In genomic region chr7:47407136-47407535, GRCh38 we compare ENCODE assay signal across 20 cellular contexts.
DNase-seq lines count a peak whose midpoint lies in the region; ATAC-seq and TF ChIP-seq lines count a peak whose summit lies in the region.
"Had no signal": no experiment of that assay in that cellular context is flagged by ENCODE, and none has a peak within 500 bp of the region (broad histone marks: within the 10 kb centered on the region; RNA-seq: fewer than 3 reads in every experiment).

No MANE protein-coding gene starts in this region.

- POLR2A ChIA-PET in CD8-positive, alpha-beta T cell (lab: Charles Lee), result no interaction called here

- H3K36me3 Mint-ChIP-seq in chondrocyte (ENCODE audit: low read depth), result peaks cover 52% of the 10 kb centered on the region
- H3K36me3 Mint-ChIP-seq in CD8-positive, alpha-beta T cell, result no peaks in the 10 kb centered on the region
- H3K36me3 Mint-ChIP-seq: CD8-positive, alpha-beta memory T cell had no signal

- CTCF ChIA-PET in CD8-positive, alpha-beta T cell (lab: Charles Lee), result no interaction called here

- no peak overlapping the region for H3K4me3 Mint-ChIP-seq in chondrocyte (ENCODE audit: unreplicated experiment)
- no peak overlapping the region for H3K4me3 Mint-ChIP-seq in CD8-positive, alpha-beta T cell
- H3K4me3 Mint-ChIP-seq: activated T-helper 17 cell treated with anti-CD3 and anti-CD28 coated beads, Interleukin-2, amount 50 U/mL, for 72 hours; CD8-positive, alpha-beta memory T cell; stimulated activated memory B cell treated with anti-CD40 and anti-IgM and Interleukin-4, amounts not matched to agents 10 μg/mL and 1 μg/mL and 100 μg/mL, for 72 hours had no signal

- no peaks in the 10 kb centered on the region for H3K27me3 Mint-ChIP-seq in chondrocyte (ENCODE audit: low read depth)
- no peaks in the 10 kb centered on the region for H3K27me3 Mint-ChIP-seq in CD8-positive, alpha-beta T cell (ENCODE audit: low read depth)
- H3K27me3 Mint-ChIP-seq: activated T-helper 17 cell treated with anti-CD3 and anti-CD28 coated beads, Interleukin-2, amount 50 U/mL, for 72 hours; stimulated activated memory B cell treated with anti-CD40 and anti-IgM and Interleukin-4, amounts not matched to agents 10 μg/mL and 1 μg/mL and 100 μg/mL, for 72 hours had no signal

- no peak for ATAC-seq in CD8-positive, alpha-beta T cell
- no peak for ATAC-seq in GM19463 (IDR thresholded peaks at IDR 0.05; ENCODE audit: unreplicated experiment)
- ATAC-seq: activated T-helper 17 cell treated with anti-CD3 and anti-CD28 coated beads, Interleukin-2, amount 50 U/mL, for 72 hours; stimulated activated memory B cell treated with anti-CD40 and anti-IgM and Interleukin-4, amounts not matched to agents 10 μg/mL and 1 μg/mL and 100 μg/mL, for 72 hours had no signal

- intact Hi-C loops in CD8-positive, alpha-beta T cell (cut with DNase I, micrococcal nuclease), result no loop called here

- H3K27ac Mint-ChIP-seq in chondrocyte (ENCODE audit: unreplicated experiment), result peak overlapping the region; percentile 86
- no peak overlapping the region for H3K27ac Mint-ChIP-seq in CD8-positive, alpha-beta T cell
- H3K27ac Mint-ChIP-seq: activated T-helper 17 cell treated with anti-CD3 and anti-CD28 coated beads, Interleukin-2, amount 50 U/mL, for 72 hours; CD8-positive, alpha-beta memory T cell; stimulated activated memory B cell treated with anti-CD40 and anti-IgM and Interleukin-4, amounts not matched to agents 10 μg/mL and 1 μg/mL and 100 μg/mL, for 72 hours had no signal

- H3K9me3 Mint-ChIP-seq in chondrocyte (ENCODE audit: low read depth), result no peaks in the 10 kb centered on the region
- no peaks in the 10 kb centered on the region for H3K9me3 Mint-ChIP-seq in CD8-positive, alpha-beta T cell
- H3K9me3 Mint-ChIP-seq: activated T-helper 17 cell treated with anti-CD3 and anti-CD28 coated beads, Interleukin-2, amount 50 U/mL, for 72 hours; stimulated activated memory B cell treated with anti-CD40 and anti-IgM and Interleukin-4, amounts not matched to agents 10 μg/mL and 1 μg/mL and 100 μg/mL, for 72 hours had no signal

- H3K36me3 ChIP-seq in muscle layer of colon (ENCODE audit: insufficient read depth, low read length) (no peaks in the 10 kb centered on the region), subcutaneous abdominal adipose tissue (ENCODE audit: control insufficient read depth in 5 of 5, insufficient read depth in 5 of 5, low read length in 5 of 5) (peaks cover 8 to 76% (median 35%) of the 10 kb centered on the region in 5 donors)
- H3K36me3 ChIP-seq in CD8-positive, alpha-beta T cell (ENCODE audit: insufficient read depth, low read length), result no peaks in the 10 kb centered on the region

- no peaks in the 10 kb centered on the region for H3K9me3 ChIP-seq in muscle layer of colon (ENCODE audit: low read length)
- no peaks in the 10 kb centered on the region for H3K9me3 ChIP-seq in subcutaneous abdominal adipose tissue (ENCODE audit: control insufficient read depth in 5 of 5, low read length in 5 of 5)
- H3K9me3 ChIP-seq in CD8-positive, alpha-beta T cell (ENCODE audit: low read length), result no peaks in the 10 kb centered on the region
- H3K9me3 ChIP-seq: mucosa of descending colon, right lobe of liver had no signal

- H3K27me3 ChIP-seq in muscle layer of colon (ENCODE audit: control insufficient read depth in 1 of 2, insufficient read depth in 2 of 2, low read length in 2 of 2) (no peaks in the 10 kb centered on the region), subcutaneous abdominal adipose tissue (ENCODE audit: control insufficient read depth in 5 of 5, insufficient read depth in 4 of 5, low read length in 5 of 5) (no peaks in the 10 kb centered on the region)
- no peaks in the 10 kb centered on the region for H3K27me3 ChIP-seq in CD8-positive, alpha-beta T cell (ENCODE audit: insufficient read depth, low read length)
- H3K27me3 ChIP-seq: right lobe of liver had no signal

- peaks cover 62% of the 10 kb centered on the region for H3K4me1 Mint-ChIP-seq in chondrocyte (ENCODE audit: low read depth)
- peaks cover 15% of the 10 kb centered on the region for H3K4me1 Mint-ChIP-seq in CD8-positive, alpha-beta T cell (ENCODE audit: low read depth)
- H3K4me1 Mint-ChIP-seq: activated T-helper 17 cell treated with anti-CD3 and anti-CD28 coated beads, Interleukin-2, amount 50 U/mL, for 72 hours; CD8-positive, alpha-beta memory T cell; stimulated activated memory B cell treated with anti-CD40 and anti-IgM and Interleukin-4, amounts not matched to agents 10 μg/mL and 1 μg/mL and 100 μg/mL, for 72 hours had no signal

- no peak overlapping the region for H3K9ac ChIP-seq in muscle layer of colon (ENCODE audit: low read length)
- H3K9ac ChIP-seq in subcutaneous abdominal adipose tissue (ENCODE audit: low read length in 5 of 5), result no peak overlapping the region

- TF ChIP-seq CTCF in C4-2B (conservative IDR thresholded peaks at IDR 0.05) (no peak), chondrocyte (IDR thresholded peaks at IDR 0.05) (no peak)
- TF ChIP-seq CTCF in CD8-positive, alpha-beta T cell (IDR thresholded peaks at IDR 0.05), result no peak

- peaks cover 46% of the 10 kb centered on the region for H3K4me1 ChIP-seq in muscle layer of colon (ENCODE audit: insufficient read depth, low read length)
- H3K4me1 ChIP-seq in subcutaneous abdominal adipose tissue (ENCODE audit: control insufficient read depth in 5 of 5, insufficient read depth in 5 of 5, low read length in 5 of 5), result peaks cover 4 to 39% (median 29%) of the 10 kb centered on the region in 5 donors
- peaks cover 10% of the 10 kb centered on the region for H3K4me1 ChIP-seq in CD8-positive, alpha-beta T cell (ENCODE audit: insufficient read depth, low read length)

- H3K4me3 ChIP-seq in muscle layer of colon (ENCODE audit: low read depth in 1 of 2, low read length in 2 of 2), result peak overlapping the region in 1 of 2 donors; percentile 9
- H3K4me3 ChIP-seq in subcutaneous abdominal adipose tissue (ENCODE audit: low read depth in 1 of 5, low read length in 5 of 5), result no peak overlapping the region
- H3K4me3 ChIP-seq in CD8-positive, alpha-beta T cell (ENCODE audit: low read depth, low read length), result no peak overlapping the region
- H3K4me3 ChIP-seq: dorsolateral prefrontal cortex, mucosa of descending colon, right lobe of liver had no signal

- H3K27ac ChIP-seq in C4-2B, result peak overlapping the region; percentile 49; the same call in 1 of the 2 replicates
- peak overlapping the region; percentile 67 for H3K27ac ChIP-seq in muscle layer of colon (ENCODE audit: low read depth, low read length)
- peak overlapping the region; percentile 81 for H3K27ac ChIP-seq in subcutaneous abdominal adipose tissue (ENCODE audit: low read depth, low read length)
- H3K27ac ChIP-seq in CD8-positive, alpha-beta T cell (ENCODE audit: low read depth, low read length), result no peak overlapping the region
- H3K27ac ChIP-seq: epithelial cell of prostate had no signal

- no peak for DNase-seq in chondrocyte (ENCODE audit: low spot score)
- DNase-seq in AG08395 (ENCODE audit: low spot score), result no peak
- DNase-seq in CD8-positive, alpha-beta T cell, result no peak
- no peak for DNase-seq in UCSD-AML1 (lab: John Stamatoyannopoulos, UW; ENCODE audit: unreplicated experiment)
- DNase-seq: CD8-positive, alpha-beta memory T cell; DMS79; HCEC 1CT; NCI-H1436; OCI-M1; T-helper 9 cell had no signal
